23 cellular contexts compared by ENCODE assay signal in the genomic region with DNA sequence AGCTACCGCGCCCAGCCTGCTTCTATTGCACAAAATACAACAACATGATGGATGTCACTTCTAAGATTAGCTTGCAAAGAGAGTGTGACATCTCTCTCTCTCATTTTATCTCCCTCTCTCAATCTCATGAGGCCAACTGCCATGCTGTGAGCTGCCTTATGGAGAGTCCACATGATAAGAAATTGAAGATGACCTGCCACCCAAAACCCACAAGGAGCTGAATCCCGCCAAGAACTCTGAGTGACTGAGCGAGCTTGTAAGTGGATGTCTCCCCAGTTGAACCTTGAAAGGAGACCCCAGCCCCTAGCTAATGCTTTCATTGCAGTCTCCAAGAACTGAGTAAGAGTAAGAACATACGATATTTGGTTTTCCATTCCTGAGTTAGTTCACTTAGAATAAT.
"Had no signal": no experiment of that assay in that cellular context is flagged by ENCODE, and none has a peak within 500 bp of the region (broad histone marks: within the 10 kb centered on the region; RNA-seq: fewer than 3 reads in every experiment).

No MANE protein-coding gene starts in this region.

- H3K9me3 Mint-ChIP-seq: dendritic cell treated with granulocyte-macrophage colony-stimulating factor and Interleukin-4, amounts not matched to agents 40 ng/mL and 50 ng/mL, for 4 days; endodermal cell had no signal

- H3K4me1 Mint-ChIP-seq: endodermal cell had no signal

- H3K9me3 ChIP-seq: colonic mucosa, esophagus squamous epithelium, gastrocnemius medialis, gastroesophageal sphincter, heart left ventricle, heart right ventricle had no signal

- H3K4me3 Mint-ChIP-seq: dendritic cell treated with granulocyte-macrophage colony-stimulating factor and Interleukin-4, amounts not matched to agents 40 ng/mL and 50 ng/mL, for 4 days; effector memory CD8-positive, alpha-beta T cell; endodermal cell had no signal

- H3K27me3 Mint-ChIP-seq: dendritic cell treated with granulocyte-macrophage colony-stimulating factor and Interleukin-4, amounts not matched to agents 40 ng/mL and 50 ng/mL, for 4 days; effector memory CD8-positive, alpha-beta T cell had no signal

- DNase-seq: colonic mucosa; cortex of kidney; dermis blood vessel endothelial cell; dorsolateral prefrontal cortex; effector CD4-positive, alpha-beta T cell; effector CD8-positive, alpha-beta T cell; effector memory CD4-positive, alpha-beta T cell; effector memory CD8-positive, alpha-beta T cell; endodermal cell; erythroblast; esophagus squamous epithelium; foreskin fibroblast; foreskin keratinocyte; foreskin melanocyte; gastrocnemius medialis; glutamatergic neuron; head of caudate nucleus; heart left ventricle; heart right ventricle had no signal

- H3K4me3 ChIP-seq: colonic mucosa, coronary artery, dorsolateral prefrontal cortex, esophagus squamous epithelium, gastrocnemius medialis, gastroesophageal sphincter, heart left ventricle, heart right ventricle had no signal

- H3K4me1 ChIP-seq: colonic mucosa, esophagus squamous epithelium, foreskin keratinocyte, gastrocnemius medialis, gastroesophageal sphincter, heart left ventricle, heart right ventricle had no signal

- H3K27ac ChIP-seq: colonic mucosa, coronary artery, dorsolateral prefrontal cortex, epithelial cell of prostate, esophagus squamous epithelium, foreskin keratinocyte, gastrocnemius medialis, gastroesophageal sphincter, heart left ventricle, heart right ventricle had no signal

- H3K36me3 ChIP-seq: colonic mucosa, esophagus squamous epithelium, gastrocnemius medialis, gastroesophageal sphincter, heart left ventricle, heart right ventricle had no signal

- H3K27me3 ChIP-seq: colonic mucosa, esophagus squamous epithelium, foreskin keratinocyte, gastrocnemius medialis, gastroesophageal sphincter had no signal

- H3K27ac Mint-ChIP-seq: dendritic cell treated with granulocyte-macrophage colony-stimulating factor and Interleukin-4, amounts not matched to agents 40 ng/mL and 50 ng/mL, for 4 days; effector memory CD8-positive, alpha-beta T cell; endodermal cell had no signal
